In the genomic region with DNA sequence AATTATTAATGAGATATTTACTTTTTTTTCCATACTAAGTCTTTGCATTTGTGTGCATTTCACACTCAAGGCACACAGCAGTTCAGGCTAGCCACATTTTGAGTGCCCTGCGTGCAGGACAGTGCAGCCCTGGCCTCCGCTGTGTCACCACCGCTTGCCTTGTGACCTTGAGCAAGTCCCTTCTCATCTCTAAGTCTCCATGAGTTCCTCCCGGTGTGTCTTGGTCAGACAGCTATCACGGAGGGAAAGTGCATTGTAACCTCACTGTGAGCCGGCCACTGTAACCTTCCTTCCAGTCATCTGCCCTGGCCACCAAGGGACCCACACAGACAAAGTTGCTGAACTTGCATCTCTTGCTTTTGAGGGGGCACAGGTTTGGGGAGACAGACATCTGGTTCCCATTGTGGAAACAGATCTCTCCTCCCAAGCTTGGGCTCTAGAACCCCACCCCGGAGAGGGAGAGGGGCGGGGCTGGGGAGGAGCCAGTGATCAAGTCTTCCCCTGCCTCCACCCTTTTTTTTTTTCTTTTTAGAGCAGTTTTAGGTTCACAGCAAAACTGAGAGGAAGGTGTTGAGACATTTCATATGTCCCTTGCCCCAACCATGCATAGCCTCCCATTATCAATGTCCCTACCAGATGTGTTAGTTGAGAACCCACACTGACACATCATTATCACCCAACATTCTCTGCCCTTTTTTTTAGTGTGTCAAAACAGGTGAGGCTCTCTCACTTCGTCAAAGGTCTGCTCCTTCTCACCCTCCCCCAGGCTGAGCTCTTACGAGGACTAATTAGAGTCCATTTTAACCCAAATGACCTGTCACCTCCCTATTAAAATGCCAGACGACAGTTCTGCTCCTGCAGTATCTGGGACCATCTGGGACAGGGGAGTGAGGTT, we compare ENCODE assay signal across 22 cellular contexts.
"Had no signal": no experiment of that assay in that cellular context is flagged by ENCODE, and none has a peak within 500 bp of the region (broad histone marks: within the 10 kb centered on the region; RNA-seq: fewer than 3 reads in every experiment).

No MANE protein-coding gene starts in this region.

- H3K4me1 ChIP-seq: foreskin keratinocyte, psoas muscle, testis had no signal

- ATAC-seq: activated CD8-positive, alpha-beta memory T cell treated with anti-CD3 and anti-CD28 coated beads, Interleukin-2, amount 10 ng/mL, durations not matched to agents 7 days and 5 days; activated naive CD4-positive, alpha-beta T cell treated with anti-CD3 and anti-CD28 coated beads, Interleukin-2, amount 50 U/mL, for 72 hours; foreskin keratinocyte; natural killer cell treated with Interleukin-12 subunit alpha and Interleukin-12 subunit beta and Interleukin-15 and Interleukin-18, amount 100 ng/mL, for 72 hours; psoas muscle; sciatic nerve; stimulated activated naive CD8-positive, alpha-beta T cell treated with anti-CD3 and anti-CD28 coated beads, Interleukin-15, amount 100 ng/mL, for 72 hours; T-cell had no signal

- H3K36me3 Mint-ChIP-seq: activated CD8-positive, alpha-beta memory T cell treated with anti-CD3 and anti-CD28 coated beads, Interleukin-2, amount 10 ng/mL, durations not matched to agents 7 days and 5 days had no signal

- H3K4me1 Mint-ChIP-seq: activated CD8-positive, alpha-beta memory T cell treated with anti-CD3 and anti-CD28 coated beads, Interleukin-2, amount 10 ng/mL, durations not matched to agents 7 days and 5 days; T-cell had no signal

- H3K9me3 Mint-ChIP-seq: natural killer cell treated with Interleukin-12 subunit alpha and Interleukin-12 subunit beta and Interleukin-15 and Interleukin-18, amount 100 ng/mL, for 72 hours had no signal

- H3K9me3 ChIP-seq: psoas muscle, testis had no signal

- H3K27ac Mint-ChIP-seq: activated CD8-positive, alpha-beta memory T cell treated with anti-CD3 and anti-CD28 coated beads, Interleukin-2, amount 10 ng/mL, durations not matched to agents 7 days and 5 days; activated naive CD4-positive, alpha-beta T cell treated with anti-CD3 and anti-CD28 coated beads, Interleukin-2, amount 50 U/mL, for 72 hours; natural killer cell treated with Interleukin-12 subunit alpha and Interleukin-12 subunit beta and Interleukin-15 and Interleukin-18, amount 100 ng/mL, for 72 hours; stimulated activated naive CD8-positive, alpha-beta T cell treated with anti-CD3 and anti-CD28 coated beads, Interleukin-15, amount 100 ng/mL, for 72 hours; T-cell had no signal

- H3K36me3 ChIP-seq: spleen had no signal

- H3K4me3 ChIP-seq: coronary artery, psoas muscle, spleen, testis had no signal

- H3K27ac ChIP-seq: coronary artery, foreskin keratinocyte, psoas muscle, testis had no signal

- H3K4me3 Mint-ChIP-seq: activated CD8-positive, alpha-beta memory T cell treated with anti-CD3 and anti-CD28 coated beads, Interleukin-2, amount 10 ng/mL, durations not matched to agents 7 days and 5 days; natural killer cell treated with Interleukin-12 subunit alpha and Interleukin-12 subunit beta and Interleukin-15 and Interleukin-18, amount 100 ng/mL, for 72 hours; stimulated activated naive CD8-positive, alpha-beta T cell treated with anti-CD3 and anti-CD28 coated beads, Interleukin-15, amount 100 ng/mL, for 72 hours; T-cell had no signal

- DNase-seq: activated CD4-positive, alpha-beta T cell treated with anti-CD3 and anti-CD28 coated beads for 1 hour; activated CD4-positive, alpha-beta T cell treated with anti-CD3 and anti-CD28 coated beads, Interleukin-2, amount 50 U/mL, for 48 hours; activated CD8-positive, alpha-beta memory T cell treated with anti-CD3 and anti-CD28 coated beads, Interleukin-2, amount 10 ng/mL, durations not matched to agents 7 days and 5 days; activated effector memory CD4-positive, alpha-beta T cell treated with Interleukin-2 at 50 U/mL for 16 hours; activated T-cell treated with anti-CD3 and anti-CD28 coated beads, Interleukin-2, amount 50 U/mL, for 1 hour; central memory CD4-positive, alpha-beta T cell; effector CD4-positive, alpha-beta T cell; foreskin keratinocyte; head of caudate nucleus; kidney glomerular epithelial cell; mesenchymal stem cell; psoas muscle; spleen; stimulated activated CD4-positive, alpha-beta T cell treated with anti-CD3 and anti-CD28 coated beads, Interleukin-1b, Interleukin-23, amount 100 ng/mL, for 48 hours; stimulated activated naive CD8-positive, alpha-beta T cell treated with anti-CD3 and anti-CD28 coated beads, Interleukin-15, amount 100 ng/mL, for 72 hours; T-cell; T1000; testis had no signal

- H3K27me3 ChIP-seq: foreskin keratinocyte, testis had no signal
